Comparison of ENCODE assay signal across 8 cellular contexts in the genomic region with DNA sequence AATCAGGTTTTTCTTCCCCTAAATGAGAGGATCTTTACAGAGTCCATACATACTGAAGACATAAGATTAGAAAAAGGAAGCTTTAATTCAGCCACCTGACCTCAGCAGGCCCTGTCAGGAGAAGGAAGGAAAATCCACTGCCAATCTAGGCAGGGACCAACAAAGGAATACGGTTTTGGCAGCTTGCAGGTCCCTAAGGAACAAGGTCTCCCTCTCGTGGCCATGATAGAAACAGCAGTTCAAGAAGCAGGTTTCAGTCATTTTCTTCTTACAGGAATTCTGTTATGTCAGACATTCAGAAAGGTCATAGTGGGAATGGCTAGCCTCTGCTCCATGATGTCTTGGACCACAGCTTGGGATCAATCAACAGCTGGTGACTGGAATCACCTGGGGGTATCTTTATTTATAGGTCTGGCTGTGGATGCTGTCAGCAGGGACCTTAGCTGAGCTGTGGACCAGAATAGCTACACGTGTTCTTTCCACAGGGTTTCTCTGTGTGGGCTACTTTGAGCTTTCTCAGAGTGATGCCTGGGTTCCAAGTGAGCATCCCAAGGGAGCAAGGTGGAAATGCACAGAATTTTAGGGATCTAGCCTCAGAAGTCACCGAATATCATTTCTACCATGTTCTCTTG. TPM values are rescaled to one million over a fixed set of nuclear protein-coding genes. Genes with fewer than 3 reads are reported as not detected.
DNase-seq lines count a peak whose midpoint lies in the region; ATAC-seq and TF ChIP-seq lines count a peak whose summit lies in the region.

No MANE protein-coding gene starts in this region.

- H3K9me3 ChIP-seq in MM.1S (replicated peaks; ENCODE audit: insufficient read depth, low read length) (no peaks in the 10 kb centered on the region), SJSA1 (replicated peaks) (peaks cover 8% of the 10 kb centered on the region), liver (ENCODE audit: control insufficient read depth in 4 of 4, low read length in 3 of 4) (peaks cover 0 to 8% (median 3%) of the 10 kb centered on the region in 4 donors), thoracic aorta (peaks cover 8% of the 10 kb centered on the region)

- 50% methylated on average over 4 of the region's 4 CpGs for WGBS in liver

- H3K4me2 ChIP-seq in MM.1S (ENCODE audit: low read depth, low read length) = no peak overlapping the region

- H3K36me3 ChIP-seq in MM.1S (replicated peaks; ENCODE audit: insufficient read depth, low read length) (no peaks in the 10 kb centered on the region), SJSA1 (no peaks in the 10 kb centered on the region), liver (ENCODE audit: control insufficient read depth in 4 of 4, insufficient read depth in 3 of 4, low read depth in 1 of 4, low read length in 3 of 4) (no peaks in the 10 kb centered on the region), thoracic aorta (no peaks in the 10 kb centered on the region)

- H3K27ac ChIP-seq in MM.1S (ENCODE audit: low read length) (no peak overlapping the region), SJSA1 (no peak overlapping the region), liver (ENCODE audit: low read depth in 1 of 2, low read length in 2 of 2) (no peak overlapping the region), thoracic aorta (no peak overlapping the region)

- H3K27me3 ChIP-seq in MM.1S (replicated peaks; ENCODE audit: insufficient read depth, low read length) (no peaks in the 10 kb centered on the region), SJSA1 (replicated peaks) (peaks cover 3% of the 10 kb centered on the region; the same call in 1 of the 2 replicates), liver (ENCODE audit: control insufficient read depth in 4 of 4, insufficient read depth in 4 of 4, low read length in 3 of 4) (no peaks in the 10 kb centered on the region), thoracic aorta (replicated peaks; ENCODE audit: insufficient read depth) (no peaks in the 10 kb centered on the region)

- H3K9me2 ChIP-seq in MM.1S (replicated peaks; ENCODE audit: insufficient read depth, low read length) = no peaks in the 10 kb centered on the region

- H3K4me3 ChIP-seq in MM.1S (ENCODE audit: low read length) (no peak overlapping the region), SJSA1 (no peak overlapping the region), choroid plexus epithelial cell (ENCODE audit: low read depth, low read length) (no peak overlapping the region), liver (ENCODE audit: low read depth in 1 of 3, low read length in 3 of 3) (no peak overlapping the region), thoracic aorta (no peak overlapping the region)

- no peak overlapping the region for H2AFZ ChIP-seq in MM.1S (ENCODE audit: low read length)

- peak; percentile 84 for TF ChIP-seq CTCF in MM.1S (IDR thresholded peaks at IDR 0.05; ENCODE audit: low read length)
- TF ChIP-seq CTCF in choroid plexus epithelial cell (conservative IDR thresholded peaks at IDR 0.05; ENCODE audit: low read depth, low read length) = peak; percentile 90
- peak; percentile 66 for TF ChIP-seq CTCF in liver (IDR thresholded peaks at IDR 0.05; ENCODE audit: low read depth, low read length, missing input control)
- peak; percentile 76 for TF ChIP-seq CTCF in thoracic aorta (IDR thresholded peaks at IDR 0.05)

- no peaks in the 10 kb centered on the region for H4K20me1 ChIP-seq in MM.1S (ENCODE audit: insufficient read depth, low read length)

- DNase-seq in DMS114 treated with DMSO at 0.1 percent for 48 hours (lab: John Stamatoyannopoulos, UW; ENCODE audit: unreplicated experiment) (peak; percentile 44), MM.1S (peak; percentile 46), SJSA1 (ENCODE audit: low read depth in 1 of 2, low spot score in 2 of 2) (peak; percentile 41 to 51), choroid plexus epithelial cell (ENCODE audit: low read depth) (peak; percentile 93), thoracic aorta (ENCODE audit: low spot score) (no peak), mesenteric fat pad (ENCODE audit: low spot score) (no peak)

- H3K79me2 ChIP-seq in MM.1S (ENCODE audit: low read length) = no peaks in the 10 kb centered on the region

- no peaks in the 10 kb centered on the region for H3F3A ChIP-seq in MM.1S (ENCODE audit: insufficient read depth, low read length)

- ATAC-seq in GM19463 (IDR thresholded peaks at IDR 0.05; ENCODE audit: unreplicated experiment) (peak; percentile 54), thoracic aorta (ENCODE audit: insufficient number of reproducible peaks, low FRiP score, low read depth) (no peak)

- H3K4me1 ChIP-seq in MM.1S (ENCODE audit: low read length) = no peaks in the 10 kb centered on the region
- no peaks in the 10 kb centered on the region for H3K4me1 ChIP-seq in SJSA1 (replicated peaks)
- H3K4me1 ChIP-seq in liver (ENCODE audit: control insufficient read depth in 4 of 4, insufficient read depth in 4 of 4, low read length in 3 of 4) = no peaks in the 10 kb centered on the region
- peaks cover 0 to 5% of the 10 kb centered on the region in 2 donors for H3K4me1 ChIP-seq in thoracic aorta (ENCODE audit: control insufficient read depth in 1 of 2, low read depth in 2 of 2)

- no peak overlapping the region for H3K9ac ChIP-seq in MM.1S (ENCODE audit: low read length)
- H3K9ac ChIP-seq in liver (ENCODE audit: low read depth in 1 of 2, low read length in 2 of 2) = no peak overlapping the region

- peak; percentile 63 to 77 for TF ChIP-seq RAD21 in liver (IDR thresholded peaks at IDR 0.05)

TF ChIP-seq in liver, 16 proteins besides CTCF, POLR2A, EP300 and RAD21:
- TF ChIP-seq HNF4A (conservative IDR thresholded peaks at IDR 0.05) = no peak
- no peak for TF ChIP-seq NR2F2 (IDR thresholded peaks at IDR 0.05)
- TF ChIP-seq EGR1 (IDR thresholded peaks at IDR 0.05; ENCODE audit: low read depth in 2 of 2) = no peak
- no peak for TF ChIP-seq FOXA2 (IDR thresholded peaks at IDR 0.05)
- TF ChIP-seq, protein P1, sequence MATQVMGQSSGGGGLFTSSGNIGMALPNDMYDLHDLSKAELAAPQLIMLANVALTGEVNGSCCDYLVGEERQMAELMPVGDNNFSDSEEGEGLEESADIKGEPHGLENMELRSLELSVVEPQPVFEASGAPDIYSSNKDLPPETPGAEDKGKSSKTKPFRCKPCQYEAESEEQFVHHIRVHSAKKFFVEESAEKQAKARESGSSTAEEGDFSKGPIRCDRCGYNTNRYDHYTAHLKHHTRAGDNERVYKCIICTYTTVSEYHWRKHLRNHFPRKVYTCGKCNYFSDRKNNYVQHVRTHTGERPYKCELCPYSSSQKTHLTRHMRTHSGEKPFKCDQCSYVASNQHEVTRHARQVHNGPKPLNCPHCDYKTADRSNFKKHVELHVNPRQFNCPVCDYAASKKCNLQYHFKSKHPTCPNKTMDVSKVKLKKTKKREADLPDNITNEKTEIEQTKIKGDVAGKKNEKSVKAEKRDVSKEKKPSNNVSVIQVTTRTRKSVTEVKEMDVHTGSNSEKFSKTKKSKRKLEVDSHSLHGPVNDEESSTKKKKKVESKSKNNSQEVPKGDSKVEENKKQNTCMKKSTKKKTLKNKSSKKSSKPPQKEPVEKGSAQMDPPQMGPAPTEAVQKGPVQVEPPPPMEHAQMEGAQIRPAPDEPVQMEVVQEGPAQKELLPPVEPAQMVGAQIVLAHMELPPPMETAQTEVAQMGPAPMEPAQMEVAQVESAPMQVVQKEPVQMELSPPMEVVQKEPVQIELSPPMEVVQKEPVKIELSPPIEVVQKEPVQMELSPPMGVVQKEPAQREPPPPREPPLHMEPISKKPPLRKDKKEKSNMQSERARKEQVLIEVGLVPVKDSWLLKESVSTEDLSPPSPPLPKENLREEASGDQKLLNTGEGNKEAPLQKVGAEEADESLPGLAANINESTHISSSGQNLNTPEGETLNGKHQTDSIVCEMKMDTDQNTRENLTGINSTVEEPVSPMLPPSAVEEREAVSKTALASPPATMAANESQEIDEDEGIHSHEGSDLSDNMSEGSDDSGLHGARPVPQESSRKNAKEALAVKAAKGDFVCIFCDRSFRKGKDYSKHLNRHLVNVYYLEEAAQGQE (IDR thresholded peaks at IDR 0.05) = no peak
- TF ChIP-seq, protein P2, sequence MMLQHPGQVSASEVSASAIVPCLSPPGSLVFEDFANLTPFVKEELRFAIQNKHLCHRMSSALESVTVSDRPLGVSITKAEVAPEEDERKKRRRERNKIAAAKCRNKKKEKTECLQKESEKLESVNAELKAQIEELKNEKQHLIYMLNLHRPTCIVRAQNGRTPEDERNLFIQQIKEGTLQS (IDR thresholded peaks at IDR 0.05) = no peak
- no peak for TF ChIP-seq HNF4G (IDR thresholded peaks at IDR 0.05)
- TF ChIP-seq RXRA (IDR thresholded peaks at IDR 0.05) = no peak
- TF ChIP-seq SP1 (IDR thresholded peaks at IDR 0.05) = no peak
- TF ChIP-seq JUND (IDR thresholded peaks at IDR 0.05) = no peak
- no peak for TF ChIP-seq TAF1 (conservative IDR thresholded peaks at IDR 0.05)
- TF ChIP-seq, protein P3, sequence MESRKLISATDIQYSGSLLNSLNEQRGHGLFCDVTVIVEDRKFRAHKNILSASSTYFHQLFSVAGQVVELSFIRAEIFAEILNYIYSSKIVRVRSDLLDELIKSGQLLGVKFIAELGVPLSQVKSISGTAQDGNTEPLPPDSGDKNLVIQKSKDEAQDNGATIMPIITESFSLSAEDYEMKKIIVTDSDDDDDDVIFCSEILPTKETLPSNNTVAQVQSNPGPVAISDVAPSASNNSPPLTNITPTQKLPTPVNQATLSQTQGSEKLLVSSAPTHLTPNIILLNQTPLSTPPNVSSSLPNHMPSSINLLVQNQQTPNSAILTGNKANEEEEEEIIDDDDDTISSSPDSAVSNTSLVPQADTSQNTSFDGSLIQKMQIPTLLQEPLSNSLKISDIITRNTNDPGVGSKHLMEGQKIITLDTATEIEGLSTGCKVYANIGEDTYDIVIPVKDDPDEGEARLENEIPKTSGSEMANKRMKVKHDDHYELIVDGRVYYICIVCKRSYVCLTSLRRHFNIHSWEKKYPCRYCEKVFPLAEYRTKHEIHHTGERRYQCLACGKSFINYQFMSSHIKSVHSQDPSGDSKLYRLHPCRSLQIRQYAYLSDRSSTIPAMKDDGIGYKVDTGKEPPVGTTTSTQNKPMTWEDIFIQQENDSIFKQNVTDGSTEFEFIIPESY (IDR thresholded peaks at IDR 0.05) = no peak
- TF ChIP-seq YY1 (IDR thresholded peaks at IDR 0.05) = no peak
- no peak for TF ChIP-seq GABPA (IDR thresholded peaks at IDR 0.05 in 1 of 2, conservative IDR thresholded peaks at IDR 0.05 in 1 of 2)
- no peak for TF ChIP-seq FOXA1 (IDR thresholded peaks at IDR 0.05)
- TF ChIP-seq, protein P4, sequence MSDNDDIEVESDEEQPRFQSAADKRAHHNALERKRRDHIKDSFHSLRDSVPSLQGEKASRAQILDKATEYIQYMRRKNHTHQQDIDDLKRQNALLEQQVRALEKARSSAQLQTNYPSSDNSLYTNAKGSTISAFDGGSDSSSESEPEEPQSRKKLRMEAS (IDR thresholded peaks at IDR 0.05) = no peak
TF ChIP-seq in liver: peak in this region for 0.

RNA-seq across cellular contexts. Expression of a gene that starts 9.4 kb away (rescaled TPM):
- total RNA-seq in SJSA1 (2014; rRNA removed; shearing (Covaris generic)) = 26.7 and 29.5 TPM in 2 replicates
- total RNA-seq in liver (1 to 10 TPM; 3.8 to 5.3 TPM), thoracic aorta (10 to 100 TPM; 18.1 to 22.7 TPM), mesenteric fat pad (51.5 TPM)
- polyA plus RNA-seq in liver = 10 to 100 TPM in 1 of 2 donors, 1 to 10 TPM in 1; 9.7 to 19.5 TPM

Comparison
In these comparisons a context has a peak if more than half of its experiments do, and no peak if none do; other contexts are left out.
1. DNase-seq: peak in DMS114 treated with DMSO at 0.1 percent for 48 hours (single experiment), MM.1S (single experiment), SJSA1 (2 of 2) and choroid plexus epithelial cell (single experiment); none in thoracic aorta (single experiment) and mesenteric fat pad (single experiment).
2. Peak in every context shown above with its lines, with median percentiles within 50 percentile points of each other: CTCF ChIP-seq.